Comparison of ENCODE assay signal across 11 cellular contexts in the genomic region with DNA sequence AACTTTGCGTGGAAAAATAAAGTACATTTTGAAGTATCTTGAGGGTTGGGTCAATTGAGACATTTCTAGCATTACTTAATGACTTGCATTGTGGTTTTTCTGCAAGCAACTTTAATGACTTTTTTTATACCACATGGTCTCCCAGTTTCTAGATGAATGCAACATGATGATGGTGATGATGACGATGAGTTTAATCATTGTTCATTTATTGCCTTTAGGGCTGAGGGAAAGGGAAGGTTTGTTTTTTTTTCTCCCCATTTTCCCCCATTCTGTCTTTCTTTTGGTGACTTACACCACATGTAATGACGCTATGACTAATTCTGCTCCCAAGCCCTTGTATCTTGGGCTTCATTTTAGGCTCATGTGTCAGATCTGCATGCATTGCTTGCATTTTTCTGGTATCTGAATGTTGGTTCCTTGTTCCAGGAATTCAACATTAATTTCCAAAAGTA. TPM values are rescaled to one million over a fixed set of nuclear protein-coding genes. Genes with fewer than 3 reads are reported as not detected.
DNase-seq lines count a peak whose midpoint lies in the region; ATAC-seq and TF ChIP-seq lines count a peak whose summit lies in the region.
"Had no signal": no experiment of that assay in that cellular context is flagged by ENCODE, and none has a peak within 500 bp of the region (broad histone marks: within the 10 kb centered on the region; RNA-seq: fewer than 3 reads in every experiment).

No MANE protein-coding gene starts in this region.

- intact Hi-C loops in activated CD4-positive, alpha-beta memory T cell treated with anti-CD3 and anti-CD28 coated beads for 36 hours (cut with micrococcal nuclease), result loop anchor here (1.0 to 2.0 kb wide), 5 partner anchors 17 to 429 kb away; no protein-coding TSS in a partner anchor
- intact Hi-C loops in body of pancreas (cut with DNase I), result no loop called here
- intact Hi-C loops in cardiac septum (cut with DNase I), result no loop called here

- H3K36me3 Mint-ChIP-seq in activated CD4-positive, alpha-beta memory T cell treated with anti-CD3 and anti-CD28 coated beads for 36 hours, result peaks cover 19% of the 10 kb centered on the region
- H3K36me3 Mint-ChIP-seq in activated CD4-positive, alpha-beta memory T cell treated with anti-CD3 and anti-CD28 coated beads, Interleukin-2, amount 10 ng/mL, durations not matched to agents 7 days and 5 days (ENCODE audit: low read depth), result peaks cover 19% of the 10 kb centered on the region

- WGBS in body of pancreas, 2 donors, result 90 to 95% methylated on average over 3 of the region's 3 CpGs

- no peaks in the 10 kb centered on the region for H3K9me3 ChIP-seq in Loucy (ENCODE audit: insufficient read depth, low read depth, low read length)
- no peaks in the 10 kb centered on the region for H3K9me3 ChIP-seq in body of pancreas

- TF ChIP-seq CTCF in Loucy (conservative IDR thresholded peaks at IDR 0.05; ENCODE audit: low read length) (no peak), choroid plexus epithelial cell (conservative IDR thresholded peaks at IDR 0.05; ENCODE audit: low read depth, low read length) (no peak), body of pancreas (IDR thresholded peaks at IDR 0.05) (no peak)

- H3K27ac ChIP-seq in body of pancreas, result no peak overlapping the region

- H3K4me3 ChIP-seq in Loucy (ENCODE audit: low read length, poor library complexity, severe bottlenecking) (peak overlapping the region; percentile 10), choroid plexus epithelial cell (ENCODE audit: low read depth, low read length) (no peak overlapping the region), skeletal muscle cell (ENCODE audit: low read depth, low read length) (no peak overlapping the region), body of pancreas (no peak overlapping the region)

- no peaks in the 10 kb centered on the region for H3K27me3 Mint-ChIP-seq in activated CD4-positive, alpha-beta memory T cell treated with anti-CD3 and anti-CD28 coated beads for 36 hours
- H3K27me3 Mint-ChIP-seq in activated CD4-positive, alpha-beta memory T cell treated with anti-CD3 and anti-CD28 coated beads, Interleukin-2, amount 10 ng/mL, durations not matched to agents 7 days and 5 days, result no peaks in the 10 kb centered on the region

- no peaks in the 10 kb centered on the region for H3F3A ChIP-seq in Loucy (ENCODE audit: low read depth)

- no peak for TF ChIP-seq POLR2A in body of pancreas (IDR thresholded peaks at IDR 0.05)

- H3K9ac ChIP-seq in Loucy (ENCODE audit: low read depth, low read length, poor library complexity, severe bottlenecking), result no peak overlapping the region

- H3K27me3 ChIP-seq in Loucy (ENCODE audit: insufficient read depth, low read length, poor library complexity, severe bottlenecking) (no peaks in the 10 kb centered on the region), body of pancreas (no peaks in the 10 kb centered on the region)

- H3K27ac Mint-ChIP-seq in activated CD4-positive, alpha-beta memory T cell treated with anti-CD3 and anti-CD28 coated beads for 36 hours, result peak overlapping the region; percentile 4
- H3K27ac Mint-ChIP-seq in activated CD4-positive, alpha-beta memory T cell treated with anti-CD3 and anti-CD28 coated beads, Interleukin-2, amount 10 ng/mL, durations not matched to agents 7 days and 5 days, result no peak overlapping the region

- no peak overlapping the region for H2AFZ ChIP-seq in Loucy (ENCODE audit: low read length)

- no peak overlapping the region for H3K4me3 Mint-ChIP-seq in activated CD4-positive, alpha-beta memory T cell treated with anti-CD3 and anti-CD28 coated beads for 36 hours
- H3K4me3 Mint-ChIP-seq in activated CD4-positive, alpha-beta memory T cell treated with anti-CD3 and anti-CD28 coated beads, Interleukin-2, amount 10 ng/mL, durations not matched to agents 7 days and 5 days, result no peak overlapping the region
- H3K4me3 Mint-ChIP-seq: nephron progenitor cell had no signal

- H3K9me2 ChIP-seq in Loucy (replicated peaks; ENCODE audit: low read depth, low read length), result no peaks in the 10 kb centered on the region

- POLR2A ChIA-PET in activated CD4-positive, alpha-beta memory T cell treated with anti-CD3 and anti-CD28 coated beads for 36 hours (lab: Charles Lee), result interaction anchor here (1.4 kb wide), 1 partner anchor 16 kb away, joined by 4 read pairs; no protein-coding TSS in a partner anchor
- POLR2A ChIA-PET in activated CD4-positive, alpha-beta memory T cell treated with anti-CD3 and anti-CD28 coated beads, Interleukin-2, amount 10 ng/mL, durations not matched to agents 7 days and 5 days (lab: Charles Lee), result no interaction called here

- peaks cover 12% of the 10 kb centered on the region for H4K20me1 ChIP-seq in Loucy (ENCODE audit: insufficient read depth, low read length, poor library complexity, severe bottlenecking)

- no peak for DNase-seq in activated CD4-positive, alpha-beta memory T cell treated with anti-CD3 and anti-CD28 coated beads for 36 hours
- no peak for DNase-seq in activated CD4-positive, alpha-beta memory T cell treated with anti-CD3 and anti-CD28 coated beads, Interleukin-2, amount 10 ng/mL, durations not matched to agents 7 days and 5 days
- DNase-seq in choroid plexus epithelial cell (ENCODE audit: low read depth) (peak; percentile 79), skeletal muscle cell (ENCODE audit: low read depth) (peak; percentile 93), body of pancreas (no peak), cardiac septum (ENCODE audit: low spot score) (no peak), NCI-H1694 (lab: John Stamatoyannopoulos, UW) (no peak)
- DNase-seq: cortex of kidney; nephron progenitor cell; stimulated activated CD4-positive, alpha-beta T cell treated with anti-CD3 and anti-CD28 coated beads, Interleukin-4, amount 100 ng/mL, for 4 hours had no signal

- peaks cover 19% of the 10 kb centered on the region for H3K4me1 Mint-ChIP-seq in activated CD4-positive, alpha-beta memory T cell treated with anti-CD3 and anti-CD28 coated beads for 36 hours (ENCODE audit: low read depth)
- H3K4me1 Mint-ChIP-seq in activated CD4-positive, alpha-beta memory T cell treated with anti-CD3 and anti-CD28 coated beads, Interleukin-2, amount 10 ng/mL, durations not matched to agents 7 days and 5 days, result peaks cover 19% of the 10 kb centered on the region

- H3K36me3 ChIP-seq in Loucy (ENCODE audit: insufficient read depth, low read length), result peaks cover 34% of the 10 kb centered on the region; the same call in 1 of the 2 replicates
- H3K36me3 ChIP-seq in body of pancreas (replicated peaks in 1 of 2; ENCODE audit: insufficient read depth in 1 of 2, low read depth in 2 of 2), result peaks cover 0 to 3% of the 10 kb centered on the region in 2 donors

- H3K9me3 Mint-ChIP-seq in activated CD4-positive, alpha-beta memory T cell treated with anti-CD3 and anti-CD28 coated beads for 36 hours, result no peaks in the 10 kb centered on the region
- no peaks in the 10 kb centered on the region for H3K9me3 Mint-ChIP-seq in activated CD4-positive, alpha-beta memory T cell treated with anti-CD3 and anti-CD28 coated beads, Interleukin-2, amount 10 ng/mL, durations not matched to agents 7 days and 5 days
- H3K9me3 Mint-ChIP-seq: nephron progenitor cell had no signal

- peaks cover 23% of the 10 kb centered on the region for H3K4me1 ChIP-seq in Loucy (ENCODE audit: insufficient read depth, low read length, poor library complexity, severe bottlenecking)
- no peaks in the 10 kb centered on the region for H3K4me1 ChIP-seq in body of pancreas

- no peaks in the 10 kb centered on the region; the same call in 1 of the 2 replicates for H3K79me2 ChIP-seq in Loucy (ENCODE audit: insufficient read depth, low read length)

- CTCF ChIA-PET in activated CD4-positive, alpha-beta memory T cell treated with anti-CD3 and anti-CD28 coated beads for 36 hours (lab: Charles Lee), result no interaction called here
- CTCF ChIA-PET in activated CD4-positive, alpha-beta memory T cell treated with anti-CD3 and anti-CD28 coated beads, Interleukin-2, amount 10 ng/mL, durations not matched to agents 7 days and 5 days (lab: Charles Lee), result no interaction called here

- ATAC-seq in body of pancreas, result no peak

- peak overlapping the region; percentile 39 for H3K4me2 ChIP-seq in Loucy (ENCODE audit: low read depth, low read length, poor library complexity, severe bottlenecking)

RNA-seq across cellular contexts. Expression of a gene that starts 57.7 kb away (rescaled TPM):
- total RNA-seq in activated CD4-positive, alpha-beta memory T cell treated with anti-CD3 and anti-CD28 coated beads for 36 hours, result not detected
- not detected for total RNA-seq in activated CD4-positive, alpha-beta memory T cell treated with anti-CD3 and anti-CD28 coated beads, Interleukin-2, amount 10 ng/mL, durations not matched to agents 7 days and 5 days
- total RNA-seq in body of pancreas (1 to 10 TPM in 1 of 2 donors, not detected in 1; 3.9 TPM), cardiac septum (not detected)

Comparison
In these comparisons a context has a peak if more than half of its experiments do, and no peak if none do; other contexts are left out.
1. DNase-seq: peak in choroid plexus epithelial cell (single experiment) and skeletal muscle cell (single experiment); none in activated CD4-positive, alpha-beta memory T cell treated with anti-CD3 and anti-CD28 coated beads for 36 hours (single experiment), activated CD4-positive, alpha-beta memory T cell treated with anti-CD3 and anti-CD28 coated beads, Interleukin-2, amount 10 ng/mL, durations not matched to agents 7 days and 5 days (single experiment), body of pancreas (0 of 4), cardiac septum (single experiment) and NCI-H1694 (single experiment).